ENCODE assay signal across 8 cellular contexts in the genomic region with DNA sequence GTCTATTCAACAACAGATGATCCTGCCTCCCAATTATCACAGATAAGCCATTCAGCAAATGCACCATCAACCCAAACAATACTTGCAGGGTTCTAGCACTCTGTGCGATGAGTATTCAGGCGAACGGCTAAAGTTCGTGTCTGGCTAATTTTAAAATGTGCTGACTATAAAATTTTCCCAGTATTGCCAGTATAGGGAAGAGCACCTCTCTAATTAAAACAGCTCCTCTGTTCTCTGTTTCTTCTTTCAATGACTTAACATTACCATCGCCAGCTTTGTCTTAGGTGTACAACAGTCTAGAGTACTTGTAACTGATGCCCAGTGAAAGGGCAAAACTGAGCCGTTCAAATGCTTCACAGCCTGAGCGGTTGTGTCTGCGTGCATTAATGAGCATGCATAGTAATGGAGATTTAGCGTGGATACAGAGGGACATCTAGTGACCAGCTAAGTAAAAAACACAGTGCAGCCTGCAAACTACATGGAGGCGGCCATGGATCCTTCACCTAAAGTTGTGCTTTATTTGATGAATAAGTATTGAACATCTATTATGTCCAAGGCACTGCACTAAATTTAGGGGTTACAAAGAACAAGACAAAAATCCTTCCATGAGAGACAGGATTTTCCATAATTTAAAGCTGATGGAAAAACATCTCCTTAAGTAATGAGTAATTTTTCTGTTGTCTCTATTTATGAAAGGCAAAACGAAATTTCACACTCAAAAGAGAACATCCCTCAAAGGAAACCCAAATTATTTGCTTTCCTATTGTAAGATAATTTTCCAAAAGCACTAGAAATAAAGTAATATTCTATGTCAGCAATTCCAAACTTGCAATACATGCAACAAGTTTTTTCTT.
DNase-seq lines count a peak whose midpoint lies in the region; ATAC-seq and TF ChIP-seq lines count a peak whose summit lies in the region.

No MANE protein-coding gene starts in this region.

- DNase-seq in DMS153 (lab: John Stamatoyannopoulos, UW) (peak; percentile 79), NOMO-1 treated with dmso at 0.1 percent for 144 hours (lab: John Stamatoyannopoulos, UW; ENCODE audit: unreplicated experiment) (peak; percentile 47), cardiac fibroblast (ENCODE audit: low read depth in 2 of 2) (peak; percentile 86 to 87), left kidney (ENCODE audit: low read depth, low spot score) (peak; percentile 85), type B pancreatic cell (ENCODE audit: extremely low spot score, unreplicated experiment) (no peak)
- DNase-seq in activated T-cell treated with anti-CD3 and anti-CD28 coated beads, Interleukin-2, amount 50 U/mL, for 4 hours = no peak

- TF ChIP-seq EP300 in Ishikawa (IDR thresholded peaks at IDR 0.05; ENCODE audit: borderline replicate concordance) = no peak

- peak; percentile 73 for TF ChIP-seq RAD21 in Ishikawa (IDR thresholded peaks at IDR 0.05; ENCODE audit: low read depth)

- no peak overlapping the region for H3K4me3 Mint-ChIP-seq in type B pancreatic cell
- no peak overlapping the region for H3K4me3 Mint-ChIP-seq in activated T-cell treated with anti-CD3 and anti-CD28 coated beads, Interleukin-2, amount 50 U/mL, for 4 hours

- peaks cover 11% of the 10 kb centered on the region for H3K4me1 Mint-ChIP-seq in type B pancreatic cell (ENCODE audit: unreplicated experiment)
- no peaks in the 10 kb centered on the region for H3K4me1 Mint-ChIP-seq in activated T-cell treated with anti-CD3 and anti-CD28 coated beads, Interleukin-2, amount 50 U/mL, for 4 hours (ENCODE audit: low read depth)

- no peaks in the 10 kb centered on the region for H3K36me3 Mint-ChIP-seq in type B pancreatic cell
- no peaks in the 10 kb centered on the region for H3K36me3 Mint-ChIP-seq in activated T-cell treated with anti-CD3 and anti-CD28 coated beads, Interleukin-2, amount 50 U/mL, for 4 hours (ENCODE audit: insufficient read depth)

- H3K27ac Mint-ChIP-seq in type B pancreatic cell = no peak overlapping the region

- no peaks in the 10 kb centered on the region for H3K9me3 Mint-ChIP-seq in type B pancreatic cell
- H3K9me3 Mint-ChIP-seq in activated T-cell treated with anti-CD3 and anti-CD28 coated beads, Interleukin-2, amount 50 U/mL, for 4 hours = no peaks in the 10 kb centered on the region

- TF ChIP-seq CTCF in cardiac fibroblast (IDR thresholded peaks at IDR 0.05; ENCODE audit: low read depth, low read length) = peak; percentile 70
- peak; percentile 77 for TF ChIP-seq CTCF in type B pancreatic cell (conservative IDR thresholded peaks at IDR 0.05)

- H3K27me3 Mint-ChIP-seq in type B pancreatic cell = peaks cover 12% of the 10 kb centered on the region
- peaks cover 7% of the 10 kb centered on the region for H3K27me3 Mint-ChIP-seq in activated T-cell treated with anti-CD3 and anti-CD28 coated beads, Interleukin-2, amount 50 U/mL, for 4 hours (ENCODE audit: low read depth)

- ATAC-seq in activated T-cell treated with anti-CD3 and anti-CD28 coated beads, Interleukin-2, amount 50 U/mL, for 4 hours = no peak
- ATAC-seq in HG03175 (IDR thresholded peaks at IDR 0.05; ENCODE audit: unreplicated experiment) = no peak

- H3K4me3 ChIP-seq in cardiac fibroblast (replicated peaks in 1 of 2; ENCODE audit: low read depth in 2 of 2, low read length in 2 of 2) = no peak overlapping the region

TF ChIP-seq in Ishikawa, 13 proteins besides CTCF, POLR2A, EP300 and RAD21:
- TF ChIP-seq, protein P1, sequence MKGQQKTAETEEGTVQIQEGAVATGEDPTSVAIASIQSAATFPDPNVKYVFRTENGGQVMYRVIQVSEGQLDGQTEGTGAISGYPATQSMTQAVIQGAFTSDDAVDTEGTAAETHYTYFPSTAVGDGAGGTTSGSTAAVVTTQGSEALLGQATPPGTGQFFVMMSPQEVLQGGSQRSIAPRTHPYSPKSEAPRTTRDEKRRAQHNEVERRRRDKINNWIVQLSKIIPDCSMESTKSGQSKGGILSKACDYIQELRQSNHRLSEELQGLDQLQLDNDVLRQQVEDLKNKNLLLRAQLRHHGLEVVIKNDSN (IDR thresholded peaks at IDR 0.05) = no peak
- 0 out of 2 replicates have a peak, but pooled peaks have one; percentile 13 for TF ChIP-seq YY1 (IDR thresholded peaks at IDR 0.05; ENCODE audit: low read depth)

Comparison
In these comparisons a context has a peak if more than half of its experiments do, and no peak if none do; other contexts are left out.
1. DNase-seq: peak in DMS153 (single experiment), NOMO-1 treated with dmso at 0.1 percent for 144 hours (single experiment), cardiac fibroblast (2 of 2) and left kidney (single experiment); none in type B pancreatic cell (single experiment) and activated T-cell treated with anti-CD3 and anti-CD28 coated beads, Interleukin-2, amount 50 U/mL, for 4 hours (single experiment).